ENCODE assay signal across 2 cellular contexts in the genomic region with DNA sequence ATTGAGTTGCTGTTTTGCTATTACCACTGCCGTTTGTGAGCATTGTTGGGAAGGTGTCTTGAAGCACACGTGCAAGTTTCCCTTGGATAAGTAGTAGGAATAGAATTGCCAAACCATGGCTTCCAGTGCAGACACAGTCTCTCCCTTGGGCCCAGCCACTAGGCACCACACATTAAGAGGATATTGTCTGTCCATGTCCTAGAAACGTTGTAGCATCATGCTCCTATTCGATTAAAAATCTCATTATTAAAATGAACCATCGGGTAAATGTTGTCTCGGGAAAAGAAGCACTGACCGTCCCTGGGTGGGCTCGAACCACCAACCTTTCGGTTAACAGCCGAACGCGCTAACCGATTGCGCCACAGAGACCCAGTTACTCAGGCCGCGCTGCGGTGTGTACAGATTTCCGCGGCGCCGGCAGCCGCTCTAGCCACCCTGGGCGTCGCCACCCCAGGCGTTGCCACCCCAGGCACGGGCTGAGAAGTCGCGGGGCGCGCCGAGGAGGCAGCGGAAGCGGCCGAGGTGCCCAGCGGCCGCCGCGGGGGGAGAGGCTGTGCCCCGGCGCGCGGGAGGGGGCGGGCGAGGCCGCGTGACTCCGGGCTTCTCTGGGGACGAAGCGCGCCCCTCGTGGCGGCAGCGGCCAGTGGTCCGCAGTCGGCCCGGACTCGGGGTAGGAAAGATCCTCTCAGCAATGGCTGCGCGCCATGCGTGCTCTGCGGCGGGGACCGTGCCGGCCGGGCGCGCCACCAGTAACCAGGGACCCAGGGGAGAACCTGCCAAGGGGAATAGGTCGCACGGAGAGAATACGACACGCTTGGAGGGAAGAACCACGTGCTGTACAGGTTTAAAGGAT.
TF ChIP-seq lines count a peak whose summit lies in the region.

No MANE protein-coding gene starts in this region.

TF ChIP-seq in IMR-90, 13 proteins besides CTCF, POLR2A, EP300 and RAD21:
- TF ChIP-seq CEBPB (IDR thresholded peaks at IDR 0.05; ENCODE audit: low read depth, low read length) (peak; percentile 90), ELK1 (IDR thresholded peaks at IDR 0.05; ENCODE audit: borderline replicate concordance, low read depth, low read length) (no peak), CHD1 (IDR thresholded peaks at IDR 0.05; ENCODE audit: low read depth, low read length) (no peak), MAZ (IDR thresholded peaks at IDR 0.05; ENCODE audit: borderline replicate concordance, low read depth, low read length) (peak; percentile 72; the same call in 1 of the 2 replicates), RFX5 (IDR thresholded peaks at IDR 0.05; ENCODE audit: low read depth, low read length) (no peak), MXI1 (IDR thresholded peaks at IDR 0.05; ENCODE audit: borderline replicate concordance, low read depth, low read length) (peak; percentile 74; the same call in 1 of the 2 replicates), FOS (IDR thresholded peaks at IDR 0.05; ENCODE audit: low read depth, low read length) (peak; percentile 88), BHLHE40 (IDR thresholded peaks at IDR 0.05; ENCODE audit: low read depth, low read length) (peak; percentile 93), SMC3 (IDR thresholded peaks at IDR 0.05; ENCODE audit: low read depth, low read length) (peak; percentile 52)
- TF ChIP-seq, protein P1, sequence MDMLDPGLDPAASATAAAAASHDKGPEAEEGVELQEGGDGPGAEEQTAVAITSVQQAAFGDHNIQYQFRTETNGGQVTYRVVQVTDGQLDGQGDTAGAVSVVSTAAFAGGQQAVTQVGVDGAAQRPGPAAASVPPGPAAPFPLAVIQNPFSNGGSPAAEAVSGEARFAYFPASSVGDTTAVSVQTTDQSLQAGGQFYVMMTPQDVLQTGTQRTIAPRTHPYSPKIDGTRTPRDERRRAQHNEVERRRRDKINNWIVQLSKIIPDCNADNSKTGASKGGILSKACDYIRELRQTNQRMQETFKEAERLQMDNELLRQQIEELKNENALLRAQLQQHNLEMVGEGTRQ (IDR thresholded peaks at IDR 0.05; ENCODE audit: low read depth, low read length), result peak; percentile 66

TF ChIP-seq in PFSK-1, 5 proteins besides CTCF, POLR2A, EP300 and RAD21:
- TF ChIP-seq SIN3A (IDR thresholded peaks at IDR 0.05; ENCODE audit: borderline replicate concordance, insufficient read depth, low read length), result no peak
- no peak for TF ChIP-seq POLR2AphosphoS5 (IDR thresholded peaks at IDR 0.05; ENCODE audit: low read depth, low read length)
- TF ChIP-seq FOXP2 (optimal IDR thresholded peaks at IDR 0.05; ENCODE audit: borderline replicate concordance, extremely low read depth, extremely low read length, insufficient read depth), result peak; percentile 9
- TF ChIP-seq TAF1 (IDR thresholded peaks at IDR 0.05; ENCODE audit: borderline replicate concordance, insufficient read depth, low read length), result no peak
- TF ChIP-seq, protein P2, sequence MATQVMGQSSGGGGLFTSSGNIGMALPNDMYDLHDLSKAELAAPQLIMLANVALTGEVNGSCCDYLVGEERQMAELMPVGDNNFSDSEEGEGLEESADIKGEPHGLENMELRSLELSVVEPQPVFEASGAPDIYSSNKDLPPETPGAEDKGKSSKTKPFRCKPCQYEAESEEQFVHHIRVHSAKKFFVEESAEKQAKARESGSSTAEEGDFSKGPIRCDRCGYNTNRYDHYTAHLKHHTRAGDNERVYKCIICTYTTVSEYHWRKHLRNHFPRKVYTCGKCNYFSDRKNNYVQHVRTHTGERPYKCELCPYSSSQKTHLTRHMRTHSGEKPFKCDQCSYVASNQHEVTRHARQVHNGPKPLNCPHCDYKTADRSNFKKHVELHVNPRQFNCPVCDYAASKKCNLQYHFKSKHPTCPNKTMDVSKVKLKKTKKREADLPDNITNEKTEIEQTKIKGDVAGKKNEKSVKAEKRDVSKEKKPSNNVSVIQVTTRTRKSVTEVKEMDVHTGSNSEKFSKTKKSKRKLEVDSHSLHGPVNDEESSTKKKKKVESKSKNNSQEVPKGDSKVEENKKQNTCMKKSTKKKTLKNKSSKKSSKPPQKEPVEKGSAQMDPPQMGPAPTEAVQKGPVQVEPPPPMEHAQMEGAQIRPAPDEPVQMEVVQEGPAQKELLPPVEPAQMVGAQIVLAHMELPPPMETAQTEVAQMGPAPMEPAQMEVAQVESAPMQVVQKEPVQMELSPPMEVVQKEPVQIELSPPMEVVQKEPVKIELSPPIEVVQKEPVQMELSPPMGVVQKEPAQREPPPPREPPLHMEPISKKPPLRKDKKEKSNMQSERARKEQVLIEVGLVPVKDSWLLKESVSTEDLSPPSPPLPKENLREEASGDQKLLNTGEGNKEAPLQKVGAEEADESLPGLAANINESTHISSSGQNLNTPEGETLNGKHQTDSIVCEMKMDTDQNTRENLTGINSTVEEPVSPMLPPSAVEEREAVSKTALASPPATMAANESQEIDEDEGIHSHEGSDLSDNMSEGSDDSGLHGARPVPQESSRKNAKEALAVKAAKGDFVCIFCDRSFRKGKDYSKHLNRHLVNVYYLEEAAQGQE (IDR thresholded peaks at IDR 0.05; ENCODE audit: insufficient read depth in 1 of 2, low read depth in 2 of 2, low read length in 2 of 2), result no peak
